Comparison of ENCODE assay signal across 9 cellular contexts in the genomic region with DNA sequence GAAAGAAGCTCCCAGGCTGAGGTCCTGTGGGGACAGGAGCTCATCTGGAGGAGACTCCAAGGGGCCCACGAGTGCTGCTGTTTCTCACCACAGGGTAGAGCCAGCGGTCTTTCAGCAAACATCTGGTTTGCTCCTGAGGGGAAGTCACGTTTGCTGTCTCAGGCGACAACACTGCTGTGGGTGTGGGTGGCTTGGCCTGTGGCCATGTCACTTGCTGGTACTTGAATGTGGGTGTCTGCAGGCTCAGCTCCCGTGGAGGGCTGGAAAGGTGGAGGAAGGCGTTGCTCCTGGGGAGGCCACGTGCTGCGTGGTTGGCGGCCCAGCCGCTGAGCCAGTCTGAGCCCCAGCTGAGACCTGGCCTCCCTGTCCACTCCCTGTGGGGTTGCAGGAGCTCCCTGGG. TPM values are rescaled to one million over a fixed set of nuclear protein-coding genes. Genes with fewer than 3 reads are reported as not detected.
DNase-seq lines count a peak whose midpoint lies in the region; ATAC-seq and TF ChIP-seq lines count a peak whose summit lies in the region.
"Had no signal": no experiment of that assay in that cellular context is flagged by ENCODE, and none has a peak within 500 bp of the region (broad histone marks: within the 10 kb centered on the region; RNA-seq: fewer than 3 reads in every experiment).

No MANE protein-coding gene starts in this region.

- no peak overlapping the region for H3K4me3 Mint-ChIP-seq in activated naive CD4-positive, alpha-beta T cell treated with anti-CD3 and anti-CD28 coated beads, Interleukin-2, amount 10 ng/mL, durations not matched to agents 7 days and 5 days
- peak overlapping the region in 1 of 3 donors; percentile 52 for H3K4me3 Mint-ChIP-seq in T-cell

- H3K4me1 ChIP-seq in foreskin keratinocyte (no peaks in the 10 kb centered on the region), upper lobe of right lung (peaks cover 3% of the 10 kb centered on the region)

- peaks cover 24% of the 10 kb centered on the region for H3K36me3 ChIP-seq in upper lobe of right lung

- DNase-seq in activated naive CD4-positive, alpha-beta T cell treated with Interleukin-2 at 50 U/mL for 16 hours, result peak; percentile 33
- no peak for DNase-seq in activated naive CD4-positive, alpha-beta T cell treated with anti-CD3 and anti-CD28 coated beads, Interleukin-2, amount 10 ng/mL, durations not matched to agents 7 days and 5 days
- DNase-seq in T-cell, result peak; percentile 24 to 69 (median 50)
- DNase-seq in foreskin keratinocyte, result no peak
- DNase-seq in upper lobe of right lung, result no peak
- no peak for DNase-seq in kidney tubule cell (ENCODE audit: low spot score)
- DNase-seq in cerebellum (ENCODE audit: low spot score), result no peak
- DNase-seq: occipital lobe had no signal

- no peak overlapping the region for H3K4me3 ChIP-seq in upper lobe of right lung

- no peaks in the 10 kb centered on the region for H3K27me3 ChIP-seq in foreskin keratinocyte
- H3K27me3 ChIP-seq in upper lobe of right lung, result no peaks in the 10 kb centered on the region

- ATAC-seq in T-cell (replicated peaks in 1 of 4) (peak; percentile 80 to 92 (median 88)), foreskin keratinocyte (peak; percentile 49), upper lobe of right lung (peak; percentile 71), HG03469 (IDR thresholded peaks at IDR 0.05; ENCODE audit: unreplicated experiment) (no peak)

- CTCF ChIA-PET in activated naive CD4-positive, alpha-beta T cell treated with anti-CD3 and anti-CD28 coated beads, Interleukin-2, amount 10 ng/mL, durations not matched to agents 7 days and 5 days (lab: Charles Lee), result interaction anchor here (0.9 to 1.6 kb wide), 4 partner anchors 9 to 174 kb away, joined by 3 to 4 read pairs (median 4); no protein-coding TSS in a partner anchor
- CTCF ChIA-PET in T-cell (lab: Charles Lee), result interaction anchor here (0.6 to 1.5 kb wide), 9 partner anchors 17 to 658 kb away, joined by 3 to 5 read pairs (median 4); no protein-coding TSS in a partner anchor

- no peak overlapping the region for H3K27ac ChIP-seq in foreskin keratinocyte
- no peak overlapping the region for H3K27ac ChIP-seq in upper lobe of right lung

- H3K4me1 Mint-ChIP-seq in activated naive CD4-positive, alpha-beta T cell treated with anti-CD3 and anti-CD28 coated beads, Interleukin-2, amount 10 ng/mL, durations not matched to agents 7 days and 5 days, result peaks cover 19% of the 10 kb centered on the region
- H3K4me1 Mint-ChIP-seq in T-cell, result peaks cover 25 to 30% (median 25%) of the 10 kb centered on the region in 3 donors

- H3K27ac Mint-ChIP-seq in activated naive CD4-positive, alpha-beta T cell treated with anti-CD3 and anti-CD28 coated beads, Interleukin-2, amount 10 ng/mL, durations not matched to agents 7 days and 5 days, result no peak overlapping the region
- H3K27ac Mint-ChIP-seq in T-cell, result peak overlapping the region; percentile 45 to 87

- peak; percentile 40 for TF ChIP-seq CTCF in foreskin keratinocyte (conservative IDR thresholded peaks at IDR 0.05)
- TF ChIP-seq CTCF in upper lobe of right lung (IDR thresholded peaks at IDR 0.05), result no peak

- intact Hi-C loops in upper lobe of right lung (cut with DNase I), result no loop called here

- no peaks in the 10 kb centered on the region for H3K36me3 Mint-ChIP-seq in activated naive CD4-positive, alpha-beta T cell treated with anti-CD3 and anti-CD28 coated beads, Interleukin-2, amount 10 ng/mL, durations not matched to agents 7 days and 5 days
- peaks cover 12% of the 10 kb centered on the region for H3K36me3 Mint-ChIP-seq in T-cell

- peaks cover 14% of the 10 kb centered on the region for H3K27me3 Mint-ChIP-seq in activated naive CD4-positive, alpha-beta T cell treated with anti-CD3 and anti-CD28 coated beads, Interleukin-2, amount 10 ng/mL, durations not matched to agents 7 days and 5 days
- peaks cover 0 to 3% of the 10 kb centered on the region in 2 donors for H3K27me3 Mint-ChIP-seq in T-cell

- H3K9me3 Mint-ChIP-seq in activated naive CD4-positive, alpha-beta T cell treated with anti-CD3 and anti-CD28 coated beads, Interleukin-2, amount 10 ng/mL, durations not matched to agents 7 days and 5 days, result no peaks in the 10 kb centered on the region
- no peaks in the 10 kb centered on the region for H3K9me3 Mint-ChIP-seq in T-cell

- POLR2A ChIA-PET in T-cell (lab: Charles Lee), result interaction anchor here in 1 of 2 donors (0.7 kb wide), 1 partner anchor 24 kb away, joined by 3 read pairs; no protein-coding TSS in a partner anchor

- H3K9me3 ChIP-seq in upper lobe of right lung, result no peaks in the 10 kb centered on the region

RNA-seq across cellular contexts. Expression of a gene that starts 52.8 kb away (rescaled TPM):
- 10 to 100 TPM; 23.8 to 31.2 (median 27.5) TPM for total RNA-seq in T-cell
- 22.8 and 28.9 TPM in 2 replicates for total RNA-seq in foreskin keratinocyte
- 30.1 and 40.3 TPM in 2 replicates for polyA plus RNA-seq in foreskin keratinocyte
- total RNA-seq in upper lobe of right lung, result 51.2 TPM
- 27.1 TPM for total RNA-seq in cerebellum

Comparison
In these comparisons a context has a peak if more than half of its experiments do, and no peak if none do; other contexts are left out.
1. DNase-seq: peak in activated naive CD4-positive, alpha-beta T cell treated with Interleukin-2 at 50 U/mL for 16 hours (single experiment) and T-cell (34 of 34); none in activated naive CD4-positive, alpha-beta T cell treated with anti-CD3 and anti-CD28 coated beads, Interleukin-2, amount 10 ng/mL, durations not matched to agents 7 days and 5 days (single experiment), foreskin keratinocyte (0 of 2), upper lobe of right lung (single experiment), kidney tubule cell (single experiment) and cerebellum (single experiment).